In the genomic region with DNA sequence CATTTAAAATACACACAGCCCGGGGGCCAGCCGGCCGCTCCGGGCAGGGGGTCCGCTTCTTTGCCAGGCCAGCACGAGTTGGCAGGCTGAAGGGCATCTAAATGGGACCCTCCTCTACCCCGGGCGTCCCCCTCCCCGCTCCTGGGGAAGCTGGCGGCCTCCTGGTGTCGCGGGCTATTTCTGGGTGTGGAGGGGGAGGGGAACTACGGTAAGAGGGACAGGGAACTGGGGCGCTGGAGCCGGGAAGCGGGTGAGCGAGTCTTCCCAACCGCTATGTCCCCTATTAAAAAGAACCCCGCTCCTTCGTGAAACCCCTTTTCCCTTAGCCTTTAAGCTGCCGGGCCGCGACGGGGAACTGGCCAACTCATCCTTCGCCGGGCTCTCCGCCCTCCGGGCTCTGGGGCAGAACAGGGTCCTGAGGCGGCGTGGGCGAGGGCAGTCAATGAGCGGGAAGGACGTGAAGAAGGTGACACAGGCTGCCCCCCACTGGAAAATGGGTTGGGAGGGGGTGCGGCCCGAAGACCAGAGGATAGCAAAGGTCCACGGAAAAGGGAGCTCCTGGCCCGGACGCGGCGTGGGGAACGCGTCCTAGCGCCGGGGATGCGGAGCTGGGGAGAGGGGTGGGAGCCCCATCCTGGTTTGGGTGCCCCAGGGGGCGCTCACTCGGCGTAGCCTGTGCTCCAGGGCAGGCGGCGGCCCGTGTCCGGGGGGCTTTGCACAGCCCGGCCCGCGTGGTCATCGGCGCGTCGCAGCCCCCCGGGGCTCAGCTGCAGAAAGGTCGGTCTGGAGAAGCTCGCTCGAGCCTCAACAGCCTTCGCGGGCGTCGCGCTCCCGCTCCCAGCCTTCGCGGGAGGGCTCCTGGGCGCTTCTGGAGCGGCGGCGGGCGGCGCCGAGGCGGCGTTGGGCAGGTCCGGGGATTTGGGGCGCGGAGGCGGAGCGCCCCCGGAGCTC, we compare ENCODE assay signal across 8 cellular contexts. TPM values are rescaled to one million over a fixed set of nuclear protein-coding genes. Genes with fewer than 3 reads are reported as not detected.
A peak's percentile ranks its signal among the peaks of the same experiment; 100 is the strongest.
DNase-seq lines count a peak whose midpoint lies in the region; ATAC-seq and TF ChIP-seq lines count a peak whose summit lies in the region.

No MANE protein-coding gene starts in this region.

- H3K27me3 ChIP-seq in gastroesophageal sphincter, result peaks cover 7% of the 10 kb centered on the region

- H3K4me3 Mint-ChIP-seq in activated CD4-positive, alpha-beta memory T cell treated with anti-CD3 and anti-CD28 coated beads for 36 hours, result peak overlapping the region; percentile 69

- H3K36me3 Mint-ChIP-seq in activated CD4-positive, alpha-beta memory T cell treated with anti-CD3 and anti-CD28 coated beads for 36 hours, result no peaks in the 10 kb centered on the region

- no peak for TF ChIP-seq POLR2A in gastroesophageal sphincter (IDR thresholded peaks at IDR 0.05)

- H3K9me3 Mint-ChIP-seq in activated CD4-positive, alpha-beta memory T cell treated with anti-CD3 and anti-CD28 coated beads for 36 hours, result no peaks in the 10 kb centered on the region

- H3K27me3 Mint-ChIP-seq in activated CD4-positive, alpha-beta memory T cell treated with anti-CD3 and anti-CD28 coated beads for 36 hours, result peaks cover 11% of the 10 kb centered on the region

- peak; percentile 5 for ATAC-seq in GM18499 (IDR thresholded peaks at IDR 0.05; ENCODE audit: insufficient read depth, unreplicated experiment)
- ATAC-seq in HG03097 (IDR thresholded peaks at IDR 0.05; ENCODE audit: low FRiP score, unreplicated experiment), result peak; percentile 19
- ATAC-seq in gastroesophageal sphincter, result no peak
- ATAC-seq in HG03108 (IDR thresholded peaks at IDR 0.05; ENCODE audit: unreplicated experiment), result no peak

- intact Hi-C loops in activated CD4-positive, alpha-beta memory T cell treated with anti-CD3 and anti-CD28 coated beads for 36 hours (cut with micrococcal nuclease), result loop anchor here (1.0 to 10.0 kb wide), 5 partner anchors 9 to 676 kb away; a partner anchor contains a TSS
- intact Hi-C loops in posterior vena cava (cut with DNase I), result loop anchor here (5.0 to 10.0 kb wide), 2 partner anchors 93 to 330 kb away; no protein-coding TSS in a partner anchor

- in situ Hi-C loops in ACHN (cut with HindIII; ENCODE audit: low pct_ligation_motif_present, low pct_unique_long_range_greater_than_20kb, low sequenced_read_pairs), result loop anchor here (5.0 kb wide), 1 partner anchor 83 kb away; no protein-coding TSS in a partner anchor

- POLR2A ChIA-PET in activated CD4-positive, alpha-beta memory T cell treated with anti-CD3 and anti-CD28 coated beads for 36 hours (lab: Charles Lee), result interaction anchor here (1.0 to 2.7 kb wide), 5 partner anchors 9 to 358 kb away, joined by 3 to 11 read pairs (median 6); a partner anchor contains a TSS

- CTCF ChIA-PET in activated CD4-positive, alpha-beta memory T cell treated with anti-CD3 and anti-CD28 coated beads for 36 hours (lab: Charles Lee), result interaction anchor here (0.7 to 10.6 kb wide), 30 partner anchors 8 to 964 kb away, joined by 3 to 354 read pairs (median 6); a partner anchor contains a TSS

- H3K9me3 ChIP-seq in gastroesophageal sphincter, result no peaks in the 10 kb centered on the region

- peaks cover 16% of the 10 kb centered on the region for H3K4me1 Mint-ChIP-seq in activated CD4-positive, alpha-beta memory T cell treated with anti-CD3 and anti-CD28 coated beads for 36 hours (ENCODE audit: low read depth)

- peaks cover 0 to 39% (median 24%) of the 10 kb centered on the region in 3 donors for H3K4me1 ChIP-seq in gastroesophageal sphincter

- peak in 1 of 4 experiments; percentile 8 for TF ChIP-seq CTCF in gastroesophageal sphincter (IDR thresholded peaks at IDR 0.05)

- TF ChIP-seq EP300 in gastroesophageal sphincter (IDR thresholded peaks at IDR 0.05), result no peak

- no CpG with 5 or more reads among the region's 86 CpGs for WGBS in gastroesophageal sphincter (ENCODE audit: low coverage in 1 of 2), 2 donors

- DNase-seq in activated CD4-positive, alpha-beta memory T cell treated with anti-CD3 and anti-CD28 coated beads for 36 hours, result no peak
- DNase-seq in posterior vena cava (ENCODE audit: low spot score), result peak; percentile 88
- DNase-seq in AG20443 (ENCODE audit: low spot score), result no peak
- no peak for DNase-seq in ACHN

- H3K27ac ChIP-seq in gastroesophageal sphincter, result peak overlapping the region in 3 of 4 donors; percentile 75 to 82 (median 81)

- peak overlapping the region; percentile 23 to 77 for H3K4me3 ChIP-seq in gastroesophageal sphincter

- H3K27ac Mint-ChIP-seq in activated CD4-positive, alpha-beta memory T cell treated with anti-CD3 and anti-CD28 coated beads for 36 hours, result no peak overlapping the region

- H3K36me3 ChIP-seq in gastroesophageal sphincter, result no peaks in the 10 kb centered on the region

RNA-seq across cellular contexts. Expression of a gene that starts 0.5 kb away (rescaled TPM):
- total RNA-seq in activated CD4-positive, alpha-beta memory T cell treated with anti-CD3 and anti-CD28 coated beads for 36 hours, result 1 to 10 TPM in 1 of 2 experiments, under 1 TPM in 1; 0.69 to 1.2 TPM
- total RNA-seq in gastroesophageal sphincter, result 1 to 10 TPM in 2 of 4 donors, under 1 TPM in 2; 0.35 to 2.8 (median 1.7) TPM
- total RNA-seq in posterior vena cava, result 1 to 10 TPM; 2.1 to 3.0 TPM

RNA-seq across cellular contexts. Expression of a gene that starts 7.7 kb away (rescaled TPM):
- 10 to 100 TPM; 50.1 to 51.6 TPM for total RNA-seq in activated CD4-positive, alpha-beta memory T cell treated with anti-CD3 and anti-CD28 coated beads for 36 hours
- total RNA-seq in gastroesophageal sphincter (100 to 1,000 TPM; 183 to 354 (median 240) TPM), posterior vena cava (100 to 1,000 TPM; 297 to 387 TPM)

RNA-seq across cellular contexts. Expression of a gene that starts 40.1 kb away (rescaled TPM):
- 10 to 100 TPM; 57.7 to 63.1 TPM for total RNA-seq in activated CD4-positive, alpha-beta memory T cell treated with anti-CD3 and anti-CD28 coated beads for 36 hours
- total RNA-seq in gastroesophageal sphincter, result 10 to 100 TPM; 13.4 to 25.3 (median 18.8) TPM
- total RNA-seq in posterior vena cava, result 10 to 100 TPM; 29.5 to 32.3 TPM

Comparison
In these comparisons a context has a peak if more than half of its experiments do, and no peak if none do; other contexts are left out.
1. ATAC-seq: peak in GM18499 (single experiment) and HG03097 (single experiment); none in gastroesophageal sphincter (single experiment) and HG03108 (single experiment).